ENCODE assay signal across 4 cellular contexts in genomic region chr11:17426233-17426632, GRCh38. TPM values are rescaled to one million over a fixed set of nuclear protein-coding genes. Genes with fewer than 3 reads are reported as not detected.
"Had no signal": no experiment of that assay in that cellular context is flagged by ENCODE, and none has a peak within 500 bp of the region (broad histone marks: within the 10 kb centered on the region; RNA-seq: fewer than 3 reads in every experiment).

No MANE protein-coding gene starts in this region.

RNA-seq across cellular contexts. Expression of gene KCNJ11, which starts 37.8 kb away (rescaled TPM):
- total RNA-seq: osteocyte had no signal

RNA-seq across cellular contexts. Expression of gene ABCC8, which starts 50.4 kb away (rescaled TPM):
- total RNA-seq: kidney epithelial cell, mesothelial cell of epicardium, natural killer cell, osteocyte had no signal
